ENCODE assay signal across 10 cellular contexts in genomic region chr1:113041569-113042335, GRCh38. TPM values are rescaled to one million over a fixed set of nuclear protein-coding genes. Genes with fewer than 3 reads are reported as not detected.
DNase-seq lines count a peak whose midpoint lies in the region; ATAC-seq, FAIRE-seq and TF ChIP-seq lines count a peak whose summit lies in the region.
"Had no signal": no experiment of that assay in that cellular context is flagged by ENCODE, and none has a peak within 500 bp of the region (broad histone marks: within the 10 kb centered on the region; RNA-seq: fewer than 3 reads in every experiment).

No MANE protein-coding gene starts in this region.

- H3K4me2 ChIP-seq in OCI-LY7 (ENCODE audit: low read length) (no peak overlapping the region), endothelial cell of umbilical vein (ENCODE audit: insufficient read depth, low read length) (peak overlapping the region; percentile 78)

- H3K27ac ChIP-seq in OCI-LY7 (ENCODE audit: low read depth, low read length, poor library complexity, severe bottlenecking) (no peak overlapping the region), endothelial cell of umbilical vein (ENCODE audit: insufficient read depth, low read depth, low read length) (peak overlapping the region; percentile 84), vagina (no peak overlapping the region)
- H3K27ac ChIP-seq: left lung had no signal

- no peaks in the 10 kb centered on the region for H3K9me1 ChIP-seq in endothelial cell of umbilical vein (replicated peaks; ENCODE audit: control insufficient read depth, extremely low read depth, insufficient read depth, low read length)

- H3K9me2 ChIP-seq in OCI-LY7 (ENCODE audit: insufficient read depth, low read length): no peaks in the 10 kb centered on the region

- no peak for TF ChIP-seq POLR2A in endothelial cell of umbilical vein (IDR thresholded peaks at IDR 0.05; ENCODE audit: low read depth, low read length)
- no peak for TF ChIP-seq POLR2A in vagina (IDR thresholded peaks at IDR 0.05)
- TF ChIP-seq POLR2A in GM12892 (IDR thresholded peaks at IDR 0.05; ENCODE audit: low read depth, low read length): no peak

- ATAC-seq in GM18909 (IDR thresholded peaks at IDR 0.05; ENCODE audit: poor library complexity, unreplicated experiment) (peak; percentile 31), HG02970 (IDR thresholded peaks at IDR 0.05; ENCODE audit: low FRiP score, unreplicated experiment) (no peak)

- TF ChIP-seq CTCF in OCI-LY7 (conservative IDR thresholded peaks at IDR 0.05; ENCODE audit: low read length): no peak
- no peak for TF ChIP-seq CTCF in endothelial cell of umbilical vein (IDR thresholded peaks at IDR 0.05; ENCODE audit: extremely low read depth in 1 of 2, insufficient read depth in 1 of 2, low read depth in 1 of 2, low read length in 2 of 2)
- no peak for TF ChIP-seq CTCF in vagina (IDR thresholded peaks at IDR 0.05)

- POLR2A ChIA-PET in OCI-LY7 (lab: Charles Lee) (interaction anchor here (0.6 to 1.7 kb wide), 7 partner anchors 9 to 477 kb away, joined by 3 to 10 read pairs (median 4); no protein-coding TSS in a partner anchor), endothelial cell of umbilical vein (lab: Charles Lee) (interaction anchor here (0.5 to 2.4 kb wide), 9 partner anchors 9 to 159 kb away, joined by 3 to 25 read pairs (median 6); partner anchors contain the start of genes LRIG2 and SLC16A1)

- no peaks in the 10 kb centered on the region for H3K27me3 ChIP-seq in endothelial cell of umbilical vein (ENCODE audit: control insufficient read depth in 2 of 2, insufficient read depth in 2 of 2, low read length in 2 of 2)
- no peaks in the 10 kb centered on the region for H3K27me3 ChIP-seq in vagina
- H3K27me3 ChIP-seq: left lung had no signal

- H2AFZ ChIP-seq in OCI-LY7 (ENCODE audit: low read length) (peak overlapping the region; percentile 17; the same call in 1 of the 2 replicates), endothelial cell of umbilical vein (ENCODE audit: low read depth, low read length) (peak overlapping the region; percentile 79)

- dilution Hi-C loops in endothelial cell of umbilical vein (cut with MboI; ENCODE audit: extremely low pct_ligation_motif_present, low sequenced_read_pairs): no loop called here

- peak overlapping the region; percentile 53 for H3K9ac ChIP-seq in endothelial cell of umbilical vein (replicated peaks; ENCODE audit: extremely low read depth, insufficient read depth, low read length)

- H3K9me3 ChIP-seq in OCI-LY7 (ENCODE audit: low read length) (no peaks in the 10 kb centered on the region), endothelial cell of umbilical vein (replicated peaks; ENCODE audit: control insufficient read depth, insufficient read depth, low read length) (no peaks in the 10 kb centered on the region), vagina (no peaks in the 10 kb centered on the region)
- H3K9me3 ChIP-seq: left lung had no signal

- H3K4me1 ChIP-seq in OCI-LY7 (ENCODE audit: insufficient read depth, low read length, poor library complexity, severe bottlenecking) (peaks cover 4% of the 10 kb centered on the region), endothelial cell of umbilical vein (ENCODE audit: control insufficient read depth, extremely low read depth, insufficient read depth, low read length) (peaks cover 40% of the 10 kb centered on the region), vagina (peaks cover 13% of the 10 kb centered on the region)

- H3K36me3 ChIP-seq in OCI-LY7 (ENCODE audit: insufficient read depth, low read length) (no peaks in the 10 kb centered on the region), endothelial cell of umbilical vein (ENCODE audit: control insufficient read depth in 2 of 2, extremely low read depth in 1 of 2, insufficient read depth in 2 of 2, low read length in 2 of 2) (no peaks in the 10 kb centered on the region), vagina (no peaks in the 10 kb centered on the region)
- H3K36me3 ChIP-seq: left lung had no signal

- BruUV-seq in OCI-LY7 (replicated peaks; lab: Mats Ljungman, UMichigan) (no TSS peak), endothelial cell of umbilical vein (replicated peaks; lab: Mats Ljungman, UMichigan) (TSS peak; percentile 31)

- no peaks in the 10 kb centered on the region for H4K20me1 ChIP-seq in OCI-LY7 (ENCODE audit: insufficient read depth, low read length)
- no peaks in the 10 kb centered on the region for H4K20me1 ChIP-seq in endothelial cell of umbilical vein (replicated peaks; ENCODE audit: control insufficient read depth, extremely low read depth, insufficient read depth, low read length)

- FAIRE-seq in endothelial cell of umbilical vein (lab: Jason Lieb, UNC): peak; percentile 15
- no peak for FAIRE-seq in GM12892 (lab: Jason Lieb, UNC)

- DNase-seq in OCI-LY7 (ENCODE audit: low spot score): no peak
- no peak for DNase-seq in endothelial cell of umbilical vein (ENCODE audit: low read depth, low spot score)
- peak in 38 of 56 donors; percentile 2 to 70 (median 32) for DNase-seq in nucleus accumbens (lab: John Stamatoyannopoulos, UW)
- no peak for DNase-seq in vagina (ENCODE audit: extremely low spot score in 2 of 2)
- DNase-seq in GM12892 (ENCODE audit: insufficient read length): no peak
- DNase-seq in NCI-H510A (lab: John Stamatoyannopoulos, UW): no peak
- DNase-seq: NCI-H1417 treated with DMSO at 0.1 percent for 48 hours had no signal

- no peaks in the 10 kb centered on the region for H3K79me2 ChIP-seq in OCI-LY7 (ENCODE audit: insufficient read depth, low read depth, low read length)
- H3K79me2 ChIP-seq in endothelial cell of umbilical vein (ENCODE audit: control insufficient read depth, insufficient read depth, low read length): no peaks in the 10 kb centered on the region

- H3K4me3 ChIP-seq in OCI-LY7 (ENCODE audit: low read depth, low read length, poor library complexity, severe bottlenecking) (no peak overlapping the region), endothelial cell of umbilical vein (replicated peaks in 1 of 3; ENCODE audit: insufficient read depth in 1 of 3, low read depth in 1 of 3, low read length in 3 of 3) (peak overlapping the region in 1 of 3 experiments; percentile 29), vagina (no peak overlapping the region)
- H3K4me3 ChIP-seq: left lung had no signal

- CTCF ChIA-PET in OCI-LY7 (lab: Charles Lee; ENCODE audit: unreplicated experiment): interaction anchor here (0.6 to 1.7 kb wide), 5 partner anchors 27 to 326 kb away, joined by 3 to 5 read pairs (median 4); partner anchors contain the start of genes PPM1J and SLC16A1
- CTCF ChIA-PET in endothelial cell of umbilical vein (lab: Charles Lee): interaction anchor here (0.5 to 5.1 kb wide), 44 partner anchors 9 to 743 kb away, joined by 3 to 87 read pairs (median 5); partner anchors contain the start of genes LRIG2, PPM1J and SLC16A1

- intact Hi-C loops in OCI-LY7 (cut with micrococcal nuclease; ENCODE audit: unreplicated experiment) (loop anchor here (1.0 kb wide), 2 partner anchors 160 to 232 kb away; no protein-coding TSS in a partner anchor), endothelial cell of umbilical vein (cut with micrococcal nuclease) (loop anchor here (1.0 kb wide), 8 partner anchors 10 to 323 kb away; partner anchors contain the start of genes LRIG2 and SLC16A1), vagina (cut with DNase I) (loop anchor here (10.0 kb wide), 2 partner anchors 157 to 317 kb away; no protein-coding TSS in a partner anchor)

TF ChIP-seq in endothelial cell of umbilical vein, 7 proteins besides CTCF, POLR2A, EP300 and RAD21:
- no peak for TF ChIP-seq GATA2 (IDR thresholded peaks at IDR 0.05; ENCODE audit: insufficient read depth, insufficient read length, low read depth, low read length)
- no peak for TF ChIP-seq MYC (IDR thresholded peaks at IDR 0.05; ENCODE audit: low read depth, low read length)
- no peak for TF ChIP-seq EZH2 (IDR thresholded peaks at IDR 0.05; ENCODE audit: borderline replicate concordance, low read depth, low read length, severe bottlenecking)
- TF ChIP-seq JUN (IDR thresholded peaks at IDR 0.05; ENCODE audit: borderline replicate concordance, insufficient read depth, insufficient read length, low read depth): no peak
- TF ChIP-seq MAX (IDR thresholded peaks at IDR 0.05; ENCODE audit: insufficient read depth, insufficient read length): no peak
- TF ChIP-seq POLR2AphosphoS5 (IDR thresholded peaks at IDR 0.05; ENCODE audit: insufficient read depth, low read depth, low read length): no peak
- TF ChIP-seq FOS (IDR thresholded peaks at IDR 0.05; ENCODE audit: borderline replicate concordance, insufficient read depth, low read length): no peak

RNA-seq across cellular contexts. Expression of gene LRIG2, which starts 31.2 kb away (rescaled TPM):
- total RNA-seq in OCI-LY7 (2014; rRNA removed; shearing (Covaris generic)): 11.6 and 11.9 TPM in 2 replicates
- total RNA-seq in OCI-LY7 (2022) (16.7 and 22.3 TPM in 2 replicates), endothelial cell of umbilical vein (14.4 and 20.1 TPM in 2 replicates), vagina (43.0 TPM)
- 8.1 and 8.4 TPM in 2 replicates for polyA plus RNA-seq in endothelial cell of umbilical vein
- polyA plus RNA-seq in endothelial cell of umbilical vein (2011; cell fraction: cytosol; rRNA removed): 5.3 and 5.5 TPM in 2 replicates
- polyA plus RNA-seq in endothelial cell of umbilical vein (2011; cell fraction: nucleus; rRNA removed): 31.5 and 33.6 TPM in 2 replicates
- 4.1 and 4.8 TPM in 2 replicates for polyA plus RNA-seq in endothelial cell of umbilical vein (2012)
- polyA minus RNA-seq in endothelial cell of umbilical vein: 38.7 and 43.2 TPM in 2 replicates
- 11.5 TPM for polyA minus RNA-seq in endothelial cell of umbilical vein (2011; cell fraction: cytosol; rRNA and poly(A)+ RNA removed)
- 30.3 and 50.1 TPM in 2 replicates for polyA minus RNA-seq in endothelial cell of umbilical vein (2011; cell fraction: nucleus; rRNA and poly(A)+ RNA removed)
- polyA plus RNA-seq in GM12892 (2012; ENCODE audit: missing spikeins): 6.1 TPM

Comparison
In these comparisons a context has a peak if more than half of its experiments do, and no peak if none do; other contexts are left out.
1. DNase-seq: peak in nucleus accumbens (38 of 56); none in OCI-LY7 (single experiment), endothelial cell of umbilical vein (single experiment), vagina (0 of 2), GM12892 (single experiment) and NCI-H510A (single experiment).